In genomic region chr19:18486746-18487145, GRCh38 we compare ENCODE assay signal across 13 cellular contexts. TPM values are rescaled to one million over a fixed set of nuclear protein-coding genes. Genes with fewer than 3 reads are reported as not detected.
A peak's percentile ranks its signal among the peaks of the same experiment; 100 is the strongest.
DNase-seq lines count a peak whose midpoint lies in the region; ATAC-seq and TF ChIP-seq lines count a peak whose summit lies in the region.
"Had no signal": no experiment of that assay in that cellular context is flagged by ENCODE, and none has a peak within 500 bp of the region (broad histone marks: within the 10 kb centered on the region; RNA-seq: fewer than 3 reads in every experiment).

No MANE protein-coding gene starts in this region.

- no peak for DNase-seq in activated naive CD8-positive, alpha-beta T cell treated with anti-CD3 and anti-CD28 coated beads, Interleukin-2, amount 50 U/mL, for 24 hours
- no peak for DNase-seq in activated naive CD8-positive, alpha-beta T cell treated with anti-CD3 and anti-CD28 coated beads for 36 hours
- no peak for DNase-seq in activated CD4-positive, alpha-beta memory T cell treated with anti-CD3 and anti-CD28 coated beads for 36 hours
- DNase-seq in lower lobe of right lung = no peak
- DNase-seq in thoracic aorta (ENCODE audit: low spot score) = no peak
- no peak for DNase-seq in ACHN
- DNase-seq in G401 (ENCODE audit: low spot score) = no peak
- DNase-seq in NCI-H774 (lab: John Stamatoyannopoulos, UW) = no peak
- DNase-seq: amniotic stem cell, cortex of kidney, pancreas had no signal

- intact Hi-C loops in activated CD4-positive, alpha-beta memory T cell treated with anti-CD3 and anti-CD28 coated beads for 36 hours (cut with micrococcal nuclease) = no loop called here
- intact Hi-C loops in lower lobe of right lung (cut with DNase I) = no loop called here

- peak overlapping the region; percentile 49 for H3K27ac Mint-ChIP-seq in activated naive CD8-positive, alpha-beta T cell treated with anti-CD3 and anti-CD28 coated beads, Interleukin-2, amount 50 U/mL, for 24 hours
- no peak overlapping the region for H3K27ac Mint-ChIP-seq in activated naive CD8-positive, alpha-beta T cell treated with anti-CD3 and anti-CD28 coated beads for 36 hours
- peak overlapping the region; percentile 40 for H3K27ac Mint-ChIP-seq in activated CD4-positive, alpha-beta memory T cell treated with anti-CD3 and anti-CD28 coated beads for 36 hours
- H3K27ac Mint-ChIP-seq: B cell had no signal

- peaks cover 2% of the 10 kb centered on the region for H3K36me3 Mint-ChIP-seq in activated naive CD8-positive, alpha-beta T cell treated with anti-CD3 and anti-CD28 coated beads, Interleukin-2, amount 50 U/mL, for 24 hours (ENCODE audit: low read depth)
- no peaks in the 10 kb centered on the region for H3K36me3 Mint-ChIP-seq in activated naive CD8-positive, alpha-beta T cell treated with anti-CD3 and anti-CD28 coated beads for 36 hours
- no peaks in the 10 kb centered on the region for H3K36me3 Mint-ChIP-seq in activated CD4-positive, alpha-beta memory T cell treated with anti-CD3 and anti-CD28 coated beads for 36 hours

- no peaks in the 10 kb centered on the region for H3K27me3 Mint-ChIP-seq in activated naive CD8-positive, alpha-beta T cell treated with anti-CD3 and anti-CD28 coated beads, Interleukin-2, amount 50 U/mL, for 24 hours
- no peaks in the 10 kb centered on the region for H3K27me3 Mint-ChIP-seq in activated naive CD8-positive, alpha-beta T cell treated with anti-CD3 and anti-CD28 coated beads for 36 hours
- no peaks in the 10 kb centered on the region for H3K27me3 Mint-ChIP-seq in activated CD4-positive, alpha-beta memory T cell treated with anti-CD3 and anti-CD28 coated beads for 36 hours
- H3K27me3 Mint-ChIP-seq: B cell had no signal

- no peak overlapping the region for H3K4me3 ChIP-seq in lower lobe of right lung
- H3K4me3 ChIP-seq in thoracic aorta = peak overlapping the region; percentile 39
- H3K4me3 ChIP-seq: pancreas, thyroid gland had no signal

- H3K36me3 ChIP-seq in lower lobe of right lung = no peaks in the 10 kb centered on the region
- no peaks in the 10 kb centered on the region for H3K36me3 ChIP-seq in thoracic aorta
- H3K36me3 ChIP-seq: pancreas, thyroid gland had no signal

- no peak for ATAC-seq in activated naive CD8-positive, alpha-beta T cell treated with anti-CD3 and anti-CD28 coated beads, Interleukin-2, amount 50 U/mL, for 24 hours
- ATAC-seq in lower lobe of right lung (no peak), thoracic aorta (ENCODE audit: insufficient number of reproducible peaks, low FRiP score, low read depth) (no peak)

- in situ Hi-C loops in ACHN (cut with HindIII; ENCODE audit: low pct_ligation_motif_present, low pct_unique_long_range_greater_than_20kb, low sequenced_read_pairs) = no loop called here
- in situ Hi-C loops in G401 (cut with HindIII; ENCODE audit: low sequenced_read_pairs) = no loop called here

- H3K9me3 ChIP-seq in lower lobe of right lung = no peaks in the 10 kb centered on the region
- no peaks in the 10 kb centered on the region for H3K9me3 ChIP-seq in thoracic aorta
- H3K9me3 ChIP-seq: pancreas, thyroid gland had no signal

- H3K27ac ChIP-seq in lower lobe of right lung (peak overlapping the region; percentile 71), thoracic aorta (no peak overlapping the region)

- H3K4me1 ChIP-seq in lower lobe of right lung = peaks cover 71% of the 10 kb centered on the region
- peaks cover 50 to 73% of the 10 kb centered on the region in 2 donors for H3K4me1 ChIP-seq in thoracic aorta (ENCODE audit: control insufficient read depth in 1 of 2, low read depth in 2 of 2)

- no peaks in the 10 kb centered on the region for H3K9me3 Mint-ChIP-seq in activated naive CD8-positive, alpha-beta T cell treated with anti-CD3 and anti-CD28 coated beads, Interleukin-2, amount 50 U/mL, for 24 hours
- H3K9me3 Mint-ChIP-seq in activated naive CD8-positive, alpha-beta T cell treated with anti-CD3 and anti-CD28 coated beads for 36 hours = no peaks in the 10 kb centered on the region
- H3K9me3 Mint-ChIP-seq in activated CD4-positive, alpha-beta memory T cell treated with anti-CD3 and anti-CD28 coated beads for 36 hours = no peaks in the 10 kb centered on the region

- TF ChIP-seq CTCF in lower lobe of right lung (IDR thresholded peaks at IDR 0.05) (no peak), thoracic aorta (IDR thresholded peaks at IDR 0.05) (no peak)

- CTCF ChIA-PET in activated CD4-positive, alpha-beta memory T cell treated with anti-CD3 and anti-CD28 coated beads for 36 hours (lab: Charles Lee) = interaction anchor here (0.7 to 2.9 kb wide), 4 partner anchors 11 to 34 kb away, joined by 3 to 13 read pairs (median 4); no protein-coding TSS in a partner anchor

- POLR2A ChIA-PET in activated CD4-positive, alpha-beta memory T cell treated with anti-CD3 and anti-CD28 coated beads for 36 hours (lab: Charles Lee) = interaction anchor here (0.6 to 0.8 kb wide), 2 partner anchors 33 to 35 kb away, joined by 3 read pairs; partner anchors contain the start of gene ELL

- H3K4me1 Mint-ChIP-seq in activated naive CD8-positive, alpha-beta T cell treated with anti-CD3 and anti-CD28 coated beads, Interleukin-2, amount 50 U/mL, for 24 hours = peaks cover 65% of the 10 kb centered on the region
- H3K4me1 Mint-ChIP-seq in activated naive CD8-positive, alpha-beta T cell treated with anti-CD3 and anti-CD28 coated beads for 36 hours = peaks cover 38% of the 10 kb centered on the region
- H3K4me1 Mint-ChIP-seq in activated CD4-positive, alpha-beta memory T cell treated with anti-CD3 and anti-CD28 coated beads for 36 hours (ENCODE audit: low read depth) = peaks cover 69% of the 10 kb centered on the region

- no peak overlapping the region for H3K4me3 Mint-ChIP-seq in activated naive CD8-positive, alpha-beta T cell treated with anti-CD3 and anti-CD28 coated beads, Interleukin-2, amount 50 U/mL, for 24 hours
- no peak overlapping the region for H3K4me3 Mint-ChIP-seq in activated naive CD8-positive, alpha-beta T cell treated with anti-CD3 and anti-CD28 coated beads for 36 hours
- H3K4me3 Mint-ChIP-seq in activated CD4-positive, alpha-beta memory T cell treated with anti-CD3 and anti-CD28 coated beads for 36 hours = no peak overlapping the region
- H3K4me3 Mint-ChIP-seq: B cell had no signal

- H3K27me3 ChIP-seq in lower lobe of right lung (ENCODE audit: low read depth) (no peaks in the 10 kb centered on the region), thoracic aorta (replicated peaks; ENCODE audit: insufficient read depth) (no peaks in the 10 kb centered on the region)
- H3K27me3 ChIP-seq: pancreas, thyroid gland had no signal

RNA-seq across cellular contexts. Expression of gene ELL, which starts 35.1 kb away (rescaled TPM):
- total RNA-seq in activated naive CD8-positive, alpha-beta T cell treated with anti-CD3 and anti-CD28 coated beads for 36 hours = 10 to 100 TPM; 20.0 to 21.0 TPM
- 10 to 100 TPM; 24.7 to 29.7 TPM for total RNA-seq in activated CD4-positive, alpha-beta memory T cell treated with anti-CD3 and anti-CD28 coated beads for 36 hours
- total RNA-seq in lower lobe of right lung (19.7 TPM), thoracic aorta (10 to 100 TPM; 28.3 to 35.0 TPM)
- total RNA-seq in G401 (2014; rRNA removed; shearing (Covaris generic)) = 15.9 and 16.0 TPM in 2 replicates

RNA-seq across cellular contexts. Expression of gene ISYNA1, which starts 48.8 kb away (rescaled TPM):
- total RNA-seq in activated naive CD8-positive, alpha-beta T cell treated with anti-CD3 and anti-CD28 coated beads for 36 hours = 10 to 100 TPM; 29.6 to 32.7 TPM
- 10 to 100 TPM; 19.3 to 20.0 TPM for total RNA-seq in activated CD4-positive, alpha-beta memory T cell treated with anti-CD3 and anti-CD28 coated beads for 36 hours
- total RNA-seq in lower lobe of right lung (30.6 TPM), thoracic aorta (100 to 1,000 TPM in 1 of 2 donors, 10 to 100 TPM in 1; 60.9 to 143 TPM)
- total RNA-seq in G401 (2014; rRNA removed; shearing (Covaris generic)) = 251 and 359 TPM in 2 replicates

RNA-seq across cellular contexts. Expression of gene FKBP8, which starts 56.6 kb away (rescaled TPM):
- 100 to 1,000 TPM; 168 to 170 TPM for total RNA-seq in activated naive CD8-positive, alpha-beta T cell treated with anti-CD3 and anti-CD28 coated beads for 36 hours
- total RNA-seq in activated CD4-positive, alpha-beta memory T cell treated with anti-CD3 and anti-CD28 coated beads for 36 hours = 100 to 1,000 TPM; 232 to 236 TPM
- total RNA-seq in lower lobe of right lung (195 TPM), thoracic aorta (100 to 1,000 TPM; 237 to 446 TPM)
- total RNA-seq in G401 (2014; rRNA removed; shearing (Covaris generic)) = 404 and 484 TPM in 2 replicates
